In the genomic region with DNA sequence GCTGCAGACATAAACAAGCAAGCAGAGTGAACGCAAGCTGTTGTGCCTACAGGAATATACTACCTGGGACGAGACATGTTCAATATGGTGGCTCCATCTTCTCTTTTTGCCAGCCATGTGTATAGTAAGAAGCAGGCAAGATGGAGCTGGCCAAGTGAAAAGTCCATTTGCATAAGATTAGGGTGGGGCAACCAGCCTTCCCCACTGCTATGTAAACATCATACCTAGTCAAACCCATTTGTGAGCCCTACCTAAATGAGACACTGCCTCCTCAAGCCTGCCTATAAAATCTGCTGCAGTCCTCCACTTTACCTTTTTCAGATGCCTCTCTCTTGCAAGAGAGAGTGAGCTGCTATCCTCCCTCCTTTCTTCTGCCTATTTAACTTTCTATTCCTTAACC, we compare ENCODE assay signal across 24 cellular contexts.
A peak's percentile ranks its signal among the peaks of the same experiment; 100 is the strongest.
DNase-seq lines count a peak whose midpoint lies in the region; ATAC-seq, FAIRE-seq and TF ChIP-seq lines count a peak whose summit lies in the region.
"Had no signal": no experiment of that assay in that cellular context is flagged by ENCODE, and none has a peak within 500 bp of the region (broad histone marks: within the 10 kb centered on the region; RNA-seq: fewer than 3 reads in every experiment).

No MANE protein-coding gene starts in this region.

- H4K20me1 ChIP-seq in mammary epithelial cell (ENCODE audit: insufficient read depth, low read length) = no peaks in the 10 kb centered on the region

- H3K27ac ChIP-seq in breast epithelium (no peak overlapping the region), mammary epithelial cell (ENCODE audit: insufficient read depth, low read depth, low read length) (no peak overlapping the region)
- H3K27ac ChIP-seq: A549, GM23248 had no signal

- no peak for FAIRE-seq in urothelium cell line (lab: Jason Lieb, UNC)
- FAIRE-seq: A549, GM12891, GM18507, H1 had no signal

- no peak for TF ChIP-seq POLR2A in breast epithelium (IDR thresholded peaks at IDR 0.05)

- H3K36me3 Mint-ChIP-seq in MCF 10A (ENCODE audit: insufficient read depth, unreplicated experiment) = no peaks in the 10 kb centered on the region
- H3K36me3 Mint-ChIP-seq: CD4-positive, alpha-beta memory T cell had no signal

- no peaks in the 10 kb centered on the region for H3K79me2 ChIP-seq in mammary epithelial cell (ENCODE audit: insufficient read depth, low read length)

- no peak for TF ChIP-seq CTCF in MCF 10A (IDR thresholded peaks at IDR 0.05; ENCODE audit: unreplicated experiment)
- no peak for TF ChIP-seq CTCF in breast epithelium (IDR thresholded peaks at IDR 0.05)
- TF ChIP-seq CTCF in mammary epithelial cell (conservative IDR thresholded peaks at IDR 0.05 in 1 of 2, IDR thresholded peaks at IDR 0.05 in 1 of 2; ENCODE audit: extremely low read depth in 1 of 2, insufficient read depth in 1 of 2, low read depth in 1 of 2, low read length in 2 of 2) = no peak

- H3K4me2 ChIP-seq in mammary epithelial cell (ENCODE audit: insufficient read depth, low read depth, low read length) = no peak overlapping the region
- H3K4me2 ChIP-seq: A549 had no signal

- 100% methylated on average over 2 of the region's 2 CpGs for WGBS in mammary epithelial cell (ENCODE audit: low coverage, missing lambda C conversion rate)

- no peaks in the 10 kb centered on the region for H3K4me1 ChIP-seq in breast epithelium
- peaks cover 7% of the 10 kb centered on the region for H3K4me1 ChIP-seq in mammary epithelial cell (ENCODE audit: insufficient read depth, low read length)
- H3K4me1 ChIP-seq in HAP-1 = no peaks in the 10 kb centered on the region
- H3K4me1 ChIP-seq: A549 had no signal

- dilution Hi-C loops in mammary epithelial cell (cut with HindIII; ENCODE audit: low sequenced_read_pairs) = no loop called here

- H3K36me3 ChIP-seq in breast epithelium (no peaks in the 10 kb centered on the region), mammary epithelial cell (ENCODE audit: insufficient read depth, low read length) (no peaks in the 10 kb centered on the region), HAP-1 (replicated peaks) (no peaks in the 10 kb centered on the region)

- peak overlapping the region; percentile 16 for H3K27ac Mint-ChIP-seq in MCF 10A (ENCODE audit: low read depth, unreplicated experiment)
- H3K27ac Mint-ChIP-seq: CD4-positive, alpha-beta memory T cell had no signal

- no peaks in the 10 kb centered on the region for H3K9me3 ChIP-seq in breast epithelium
- peaks cover 2% of the 10 kb centered on the region for H3K9me3 ChIP-seq in mammary epithelial cell (replicated peaks; ENCODE audit: insufficient read depth, low read length)
- no peaks in the 10 kb centered on the region; the same call in 1 of the 2 replicates for H3K9me3 ChIP-seq in HAP-1
- H3K9me3 ChIP-seq: A549 had no signal

- H3K4me1 Mint-ChIP-seq in MCF 10A (ENCODE audit: insufficient read depth, unreplicated experiment) = peaks cover 15% of the 10 kb centered on the region
- H3K4me1 Mint-ChIP-seq: CD4-positive, alpha-beta memory T cell had no signal

- H3K9me3 Mint-ChIP-seq in MCF 10A (ENCODE audit: unreplicated experiment) = no peaks in the 10 kb centered on the region

- ATAC-seq in esophagus mucosa = peak; percentile 63
- ATAC-seq: A549, HCT116 had no signal

- POLR2A ChIA-PET in MCF 10A (lab: Yijun Ruan, JAX) = no interaction called here

- in situ Hi-C loops in mammary epithelial cell (cut with MboI; ENCODE audit: low sequenced_read_pairs in 2 of 2) = no loop called here
- in situ Hi-C loops in HAP-1 (cut with MboI; ENCODE audit: low sequenced_read_pairs) = no loop called here

- H3K4me3 Mint-ChIP-seq in MCF 10A (ENCODE audit: unreplicated experiment) = no peak overlapping the region
- H3K4me3 Mint-ChIP-seq: CD4-positive, alpha-beta memory T cell had no signal

- no peak overlapping the region for H3K9ac ChIP-seq in mammary epithelial cell (ENCODE audit: insufficient read depth, low read length)
- H3K9ac ChIP-seq: GM23248 had no signal

- BruUV-seq in MCF 10A (replicated peaks; lab: Mats Ljungman, UMichigan) (no TSS peak), mammary epithelial cell (replicated peaks; lab: Mats Ljungman, UMichigan) (no TSS peak)

- DNase-seq in MCF 10A (ENCODE audit: unreplicated experiment) (no peak), breast epithelium (ENCODE audit: low spot score in 2 of 2) (no peak), mammary epithelial cell (peak; percentile 3), HAP-1 (ENCODE audit: low spot score in 2 of 2) (no peak), urothelium cell line (ENCODE audit: low spot score) (no peak)
- DNase-seq in NK-92 treated with Interleukin-12 subunit alpha and Interleukin-12 subunit beta, amount 100 ng/mL, for 24 hours (lab: John Stamatoyannopoulos, UW) = no peak
- DNase-seq: 8988T; ACHN; AML-193; C1 segment of cervical spinal cord; Calu3; CD4-positive, alpha-beta memory T cell; COR-L47; DMS53; DMS79 treated with DMSO at 0.1 percent for 48 hours; GF-D8; GM23248; H7 had no signal

- H3K4me3 ChIP-seq in breast epithelium (no peak overlapping the region), mammary epithelial cell (replicated peaks in 1 of 3; ENCODE audit: insufficient read depth in 1 of 3, low read depth in 2 of 3, low read length in 3 of 3) (no peak overlapping the region), HAP-1 (no peak overlapping the region)
- H3K4me3 ChIP-seq: A549, GM23248 had no signal

- no peaks in the 10 kb centered on the region for H3K27me3 ChIP-seq in breast epithelium
- no peaks in the 10 kb centered on the region for H3K27me3 ChIP-seq in mammary epithelial cell (ENCODE audit: insufficient read depth, low read length)
- no peaks in the 10 kb centered on the region for H3K27me3 ChIP-seq in HAP-1 (ENCODE audit: low read depth)

- no peak overlapping the region for H2AFZ ChIP-seq in mammary epithelial cell (ENCODE audit: low read depth, low read length)
- H2AFZ ChIP-seq: GM23248 had no signal

- H3K27me3 Mint-ChIP-seq in MCF 10A (ENCODE audit: insufficient read depth, unreplicated experiment) = no peaks in the 10 kb centered on the region
- H3K27me3 Mint-ChIP-seq: CD4-positive, alpha-beta memory T cell had no signal

- CTCF ChIA-PET in MCF 10A (lab: Yijun Ruan, JAX) (interaction anchor here (0.6 kb wide), 1 partner anchor 565 kb away, joined by 3 read pairs; no protein-coding TSS in a partner anchor), mammary epithelial cell (lab: Charles Lee; ENCODE audit: low non-redundant PET) (no interaction called here)

- intact Hi-C loops in MCF 10A (cut with micrococcal nuclease) (no loop called here), breast epithelium (cut with DNase I; ENCODE audit: low total_unique reads) (no loop called here), mammary epithelial cell (cut with micrococcal nuclease) (no loop called here)
